ENCODE assay signal across 8 cellular contexts in genomic region chr11:96267490-96268010, GRCh38.
DNase-seq lines count a peak whose midpoint lies in the region; ATAC-seq and TF ChIP-seq lines count a peak whose summit lies in the region.

No MANE protein-coding gene starts in this region.

- DNase-seq in activated T-cell treated with anti-CD3 and anti-CD28 coated beads for 24 hours (ENCODE audit: low read depth) (peak; percentile 50), osteocyte (ENCODE audit: extremely low spot score, unreplicated experiment) (no peak), NCI-H345 treated with DMSO at 0.1 percent for 48 hours (lab: John Stamatoyannopoulos, UW; ENCODE audit: unreplicated experiment) (no peak), type B pancreatic cell (ENCODE audit: extremely low spot score, unreplicated experiment) (no peak), foreskin fibroblast (no peak)
- DNase-seq in activated T-cell treated with anti-CD3 and anti-CD28 coated beads, Interleukin-2, amount 50 U/mL, for 1 hour = no peak
- no peak for DNase-seq in activated T-helper 2 cell treated with anti-CD3 and anti-CD28 coated beads, Interferon-gamma antibody, Interleukin-2, Interleukin-4, amounts not matched to agents 10 μg/mL and 5 μg/mL and 100 μg/mL, durations not matched to agents 14 hours and 24 hours and 36 hours (ENCODE audit: low spot score)

- peak; percentile 94 for ATAC-seq in HG03135 (IDR thresholded peaks at IDR 0.05; ENCODE audit: unreplicated experiment)

- peaks cover 61% of the 10 kb centered on the region for H3K4me1 Mint-ChIP-seq in activated T-helper 2 cell treated with anti-CD3 and anti-CD28 coated beads, Interferon-gamma antibody, Interleukin-2, Interleukin-4, amounts not matched to agents 10 μg/mL and 5 μg/mL and 100 μg/mL, durations not matched to agents 14 hours and 24 hours and 36 hours (ENCODE audit: low read depth)
- H3K4me1 Mint-ChIP-seq in osteocyte (ENCODE audit: unreplicated experiment) (peaks cover 46% of the 10 kb centered on the region), type B pancreatic cell (ENCODE audit: unreplicated experiment) (peaks cover 32% of the 10 kb centered on the region)

- no peak for TF ChIP-seq CTCF in osteocyte (IDR thresholded peaks at IDR 0.05)
- TF ChIP-seq CTCF in type B pancreatic cell (conservative IDR thresholded peaks at IDR 0.05) = no peak
- no peak for TF ChIP-seq CTCF in foreskin fibroblast (IDR thresholded peaks at IDR 0.05; ENCODE audit: low read depth, low read length)

- no peak overlapping the region for H3K4me3 Mint-ChIP-seq in activated T-helper 2 cell treated with anti-CD3 and anti-CD28 coated beads, Interferon-gamma antibody, Interleukin-2, Interleukin-4, amounts not matched to agents 10 μg/mL and 5 μg/mL and 100 μg/mL, durations not matched to agents 14 hours and 24 hours and 36 hours (ENCODE audit: low read depth)
- H3K4me3 Mint-ChIP-seq in osteocyte (ENCODE audit: unreplicated experiment) = no peak overlapping the region
- H3K4me3 Mint-ChIP-seq in type B pancreatic cell = no peak overlapping the region

- H3K27ac Mint-ChIP-seq in activated T-helper 2 cell treated with anti-CD3 and anti-CD28 coated beads, Interferon-gamma antibody, Interleukin-2, Interleukin-4, amounts not matched to agents 10 μg/mL and 5 μg/mL and 100 μg/mL, durations not matched to agents 14 hours and 24 hours and 36 hours = peak overlapping the region; percentile 72
- H3K27ac Mint-ChIP-seq in osteocyte (ENCODE audit: unreplicated experiment) (peak overlapping the region; percentile 39), type B pancreatic cell (no peak overlapping the region)

- H3K27me3 Mint-ChIP-seq in activated T-helper 2 cell treated with anti-CD3 and anti-CD28 coated beads, Interferon-gamma antibody, Interleukin-2, Interleukin-4, amounts not matched to agents 10 μg/mL and 5 μg/mL and 100 μg/mL, durations not matched to agents 14 hours and 24 hours and 36 hours (ENCODE audit: low read depth) = no peaks in the 10 kb centered on the region
- H3K27me3 Mint-ChIP-seq in osteocyte (ENCODE audit: unreplicated experiment) (no peaks in the 10 kb centered on the region), type B pancreatic cell (no peaks in the 10 kb centered on the region)

- peaks cover 24% of the 10 kb centered on the region for H3K9me3 Mint-ChIP-seq in activated T-helper 2 cell treated with anti-CD3 and anti-CD28 coated beads, Interferon-gamma antibody, Interleukin-2, Interleukin-4, amounts not matched to agents 10 μg/mL and 5 μg/mL and 100 μg/mL, durations not matched to agents 14 hours and 24 hours and 36 hours
- H3K9me3 Mint-ChIP-seq in osteocyte (ENCODE audit: unreplicated experiment) (no peaks in the 10 kb centered on the region), type B pancreatic cell (peaks cover 28% of the 10 kb centered on the region)

- no peak overlapping the region for H3K4me3 ChIP-seq in foreskin fibroblast (ENCODE audit: low read depth in 1 of 2, low read length in 2 of 2)

- intact Hi-C loops in activated T-helper 2 cell treated with anti-CD3 and anti-CD28 coated beads, Interferon-gamma antibody, Interleukin-2, Interleukin-4, amounts not matched to agents 10 μg/mL and 5 μg/mL and 100 μg/mL, durations not matched to agents 14 hours and 24 hours and 36 hours (cut with micrococcal nuclease) = loop anchor here (1.0 to 2.0 kb wide), 2 partner anchors 9 to 17 kb away; no protein-coding TSS in a partner anchor

- H3K36me3 Mint-ChIP-seq in activated T-helper 2 cell treated with anti-CD3 and anti-CD28 coated beads, Interferon-gamma antibody, Interleukin-2, Interleukin-4, amounts not matched to agents 10 μg/mL and 5 μg/mL and 100 μg/mL, durations not matched to agents 14 hours and 24 hours and 36 hours (ENCODE audit: low read depth) = peaks cover 50% of the 10 kb centered on the region
- H3K36me3 Mint-ChIP-seq in osteocyte (ENCODE audit: unreplicated experiment) (peaks cover 16% of the 10 kb centered on the region), type B pancreatic cell (peaks cover 42% of the 10 kb centered on the region)
